22 cellular contexts compared by ENCODE assay signal in the genomic region with DNA sequence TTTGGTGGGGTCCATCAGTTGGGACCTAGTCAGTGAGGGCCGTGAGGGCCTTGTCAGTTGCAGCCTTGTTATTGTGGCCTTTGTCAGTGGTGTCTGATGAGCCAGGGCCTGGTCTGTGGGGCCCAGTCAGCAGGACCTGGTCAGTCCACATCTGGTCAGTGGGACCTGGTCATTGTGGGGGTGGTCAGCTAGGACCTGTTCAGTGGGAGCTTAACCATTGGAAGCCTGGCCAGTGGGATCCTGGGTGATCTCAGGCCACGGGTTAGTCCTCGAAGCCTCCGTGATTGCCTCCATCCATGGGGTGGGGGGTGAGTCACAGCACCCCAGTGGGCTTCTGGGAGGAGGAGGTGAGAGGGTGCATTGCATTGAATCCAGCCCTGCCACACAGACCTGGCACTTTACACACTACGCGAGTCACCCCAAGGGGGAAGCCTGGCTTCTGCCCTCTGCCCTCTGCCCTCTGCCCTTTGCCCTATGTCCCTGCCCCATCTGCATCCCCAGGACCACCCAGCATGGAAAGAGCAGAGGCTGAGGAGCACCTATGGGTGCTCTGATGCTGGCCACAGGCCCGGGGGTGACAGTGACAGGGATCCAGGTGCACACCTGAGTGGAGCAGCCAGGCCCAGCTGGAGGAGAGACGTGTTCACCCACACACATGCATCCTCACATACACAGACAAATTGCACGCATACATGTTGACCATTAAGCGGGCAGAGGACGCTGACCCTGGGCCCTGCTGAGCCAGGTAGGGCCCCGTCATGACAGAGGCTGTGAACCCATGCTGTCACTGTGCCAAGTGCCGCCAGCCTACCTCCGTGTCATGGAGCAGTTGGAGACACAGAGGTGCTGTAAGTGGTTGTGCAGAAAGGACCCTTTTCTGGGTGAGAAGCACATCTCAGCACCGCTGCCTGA. TPM values are rescaled to one million over a fixed set of nuclear protein-coding genes. Genes with fewer than 3 reads are reported as not detected.
DNase-seq lines count a peak whose midpoint lies in the region; FAIRE-seq and TF ChIP-seq lines count a peak whose summit lies in the region.
"Had no signal": no experiment of that assay in that cellular context is flagged by ENCODE, and none has a peak within 500 bp of the region (broad histone marks: within the 10 kb centered on the region; RNA-seq: fewer than 3 reads in every experiment).

No MANE protein-coding gene starts in this region.

- intact Hi-C loops in posterior vena cava (cut with DNase I) = no loop called here
- intact Hi-C loops in CD4-positive, alpha-beta memory T cell (cut with micrococcal nuclease) = no loop called here

- no peaks in the 10 kb centered on the region for H3K27me3 ChIP-seq in effector memory CD4-positive, alpha-beta T cell (replicated peaks; ENCODE audit: control insufficient read depth, insufficient read depth, low read length, poor library complexity, severe bottlenecking)
- H3K27me3 ChIP-seq in CD4-positive, alpha-beta memory T cell (ENCODE audit: insufficient read depth, low read length) = no peaks in the 10 kb centered on the region
- H3K27me3 ChIP-seq: BE2C had no signal

- no peak for TF ChIP-seq POLR2A in GM12892 (IDR thresholded peaks at IDR 0.05; ENCODE audit: low read depth, low read length)

- TF ChIP-seq CTCF in chondrocyte (IDR thresholded peaks at IDR 0.05) = no peak

- H3K4me1 ChIP-seq in effector memory CD4-positive, alpha-beta T cell (ENCODE audit: control insufficient read depth, insufficient read depth, low read length, poor library complexity, severe bottlenecking) = no peaks in the 10 kb centered on the region
- H3K4me1 ChIP-seq in CD4-positive, alpha-beta memory T cell (ENCODE audit: insufficient read depth, low read length) = no peaks in the 10 kb centered on the region
- H3K4me1 ChIP-seq: BE2C had no signal

- no peak for FAIRE-seq in GM12892 (lab: Jason Lieb, UNC)
- FAIRE-seq: GM19239, H1 had no signal

- H3K9me3 ChIP-seq in effector memory CD4-positive, alpha-beta T cell (ENCODE audit: control insufficient read depth, low read length) = no peaks in the 10 kb centered on the region
- no peaks in the 10 kb centered on the region for H3K9me3 ChIP-seq in CD4-positive, alpha-beta memory T cell (ENCODE audit: control insufficient read depth in 1 of 2, low read length in 2 of 2)
- H3K9me3 ChIP-seq: BE2C had no signal

- DNase-seq in activated T-cell treated with anti-CD3 and anti-CD28 coated beads, Interleukin-2, amount 50 U/mL, for 24 hours = peak; percentile 26
- DNase-seq in activated T-cell treated with anti-CD3 and anti-CD28 coated beads for 4 hours (no peak), GM12892 (ENCODE audit: insufficient read length) (peak; percentile 15), chondrocyte (ENCODE audit: low spot score) (peak; percentile 52), posterior vena cava (ENCODE audit: low spot score) (peak; percentile 53), NCI-H748 (lab: John Stamatoyannopoulos, UW; ENCODE audit: unreplicated experiment) (no peak)
- DNase-seq in effector memory CD4-positive, alpha-beta T cell = no peak
- DNase-seq in CD4-positive, alpha-beta memory T cell = no peak
- DNase-seq: BE2C; CD4-positive, CD25-positive, alpha-beta regulatory T cell; COR-L47; DMS 273 treated with DMSO at 0.1 percent for 48 hours; DND-41; KG1; NCI-H1092; NCI-H1436; NCI-H187 treated with DMSO at 0.1 percent for 48 hours; NCI-H2107; NCI-H774; NK-92 treated with Interleukin-12 subunit alpha and Interleukin-12 subunit beta, amount 100 ng/mL, for 24 hours had no signal

- H3K9me3 Mint-ChIP-seq in activated T-cell treated with anti-CD3 and anti-CD28 coated beads, Interleukin-2, amount 50 U/mL, for 24 hours = no peaks in the 10 kb centered on the region
- H3K9me3 Mint-ChIP-seq in chondrocyte (ENCODE audit: low read depth) = peaks cover 3% of the 10 kb centered on the region
- no peaks in the 10 kb centered on the region for H3K9me3 Mint-ChIP-seq in CD4-positive, alpha-beta memory T cell

- POLR2A ChIA-PET in CD4-positive, alpha-beta memory T cell (lab: Charles Lee; ENCODE audit: partially characterized antibody) = no interaction called here

- H3K36me3 ChIP-seq in effector memory CD4-positive, alpha-beta T cell (ENCODE audit: control insufficient read depth, insufficient read depth, low read length) = no peaks in the 10 kb centered on the region
- H3K36me3 ChIP-seq in CD4-positive, alpha-beta memory T cell (ENCODE audit: insufficient read depth, low read length) = no peaks in the 10 kb centered on the region
- H3K36me3 ChIP-seq: BE2C had no signal

- no peaks in the 10 kb centered on the region for H3K27me3 Mint-ChIP-seq in activated T-cell treated with anti-CD3 and anti-CD28 coated beads, Interleukin-2, amount 50 U/mL, for 24 hours
- H3K27me3 Mint-ChIP-seq in chondrocyte (ENCODE audit: low read depth) = peaks cover 4% of the 10 kb centered on the region
- H3K27me3 Mint-ChIP-seq in CD4-positive, alpha-beta memory T cell = no peaks in the 10 kb centered on the region
- H3K27me3 Mint-ChIP-seq: CD4-positive, CD25-positive, alpha-beta regulatory T cell had no signal

- H3K4me3 ChIP-seq in effector memory CD4-positive, alpha-beta T cell (ENCODE audit: insufficient read depth, low read depth, low read length, poor library complexity, severe bottlenecking) = no peak overlapping the region
- no peak overlapping the region for H3K4me3 ChIP-seq in CD4-positive, alpha-beta memory T cell (ENCODE audit: low read length in 2 of 2)

- H3K4me3 Mint-ChIP-seq in activated T-cell treated with anti-CD3 and anti-CD28 coated beads, Interleukin-2, amount 50 U/mL, for 24 hours = no peak overlapping the region
- H3K4me3 Mint-ChIP-seq in chondrocyte (ENCODE audit: unreplicated experiment) = no peak overlapping the region
- no peak overlapping the region for H3K4me3 Mint-ChIP-seq in CD4-positive, alpha-beta memory T cell
- H3K4me3 Mint-ChIP-seq: CD4-positive, CD25-positive, alpha-beta regulatory T cell had no signal

- H3K27ac ChIP-seq in effector memory CD4-positive, alpha-beta T cell (ENCODE audit: insufficient read depth, low read length, poor library complexity, severe bottlenecking) = no peak overlapping the region
- H3K27ac ChIP-seq in CD4-positive, alpha-beta memory T cell (ENCODE audit: low read depth, low read length) = no peak overlapping the region

- H3K4me1 Mint-ChIP-seq in activated T-cell treated with anti-CD3 and anti-CD28 coated beads, Interleukin-2, amount 50 U/mL, for 24 hours (ENCODE audit: low read depth) = no peaks in the 10 kb centered on the region
- H3K4me1 Mint-ChIP-seq in chondrocyte (ENCODE audit: low read depth) = no peaks in the 10 kb centered on the region
- no peaks in the 10 kb centered on the region for H3K4me1 Mint-ChIP-seq in CD4-positive, alpha-beta memory T cell

- no peaks in the 10 kb centered on the region for H3K36me3 Mint-ChIP-seq in activated T-cell treated with anti-CD3 and anti-CD28 coated beads, Interleukin-2, amount 50 U/mL, for 24 hours (ENCODE audit: low read depth)
- H3K36me3 Mint-ChIP-seq in chondrocyte (ENCODE audit: low read depth) = no peaks in the 10 kb centered on the region
- H3K36me3 Mint-ChIP-seq in CD4-positive, alpha-beta memory T cell = no peaks in the 10 kb centered on the region
- H3K36me3 Mint-ChIP-seq: CD4-positive, CD25-positive, alpha-beta regulatory T cell had no signal

- CTCF ChIA-PET in CD4-positive, alpha-beta memory T cell (lab: Charles Lee; ENCODE audit: partially characterized antibody) = no interaction called here

- H3K27ac Mint-ChIP-seq in activated T-cell treated with anti-CD3 and anti-CD28 coated beads, Interleukin-2, amount 50 U/mL, for 24 hours = no peak overlapping the region
- no peak overlapping the region for H3K27ac Mint-ChIP-seq in chondrocyte (ENCODE audit: unreplicated experiment)
- no peak overlapping the region for H3K27ac Mint-ChIP-seq in CD4-positive, alpha-beta memory T cell
- H3K27ac Mint-ChIP-seq: CD4-positive, CD25-positive, alpha-beta regulatory T cell had no signal

RNA-seq across cellular contexts. Expression of gene TPM4, which starts 59.8 kb away (rescaled TPM):
- polyA plus RNA-seq in GM12892 (2012; ENCODE audit: missing spikeins) = 494 TPM
- 774 to 1,188 TPM (median 1,175 TPM) in 3 replicates for total RNA-seq in chondrocyte
- total RNA-seq in posterior vena cava = 1,000 to 10,000 TPM; 1,050 to 1,475 TPM
- total RNA-seq in CD4-positive, alpha-beta memory T cell = 10 to 100 TPM; 94.7 to 96.8 TPM
- 100 to 1,000 TPM in 1 of 2 donors, 10 to 100 TPM in 1; 76.7 to 134 TPM for polyA plus RNA-seq in CD4-positive, alpha-beta memory T cell

Comparison
In these comparisons a context has a peak if more than half of its experiments do, and no peak if none do; other contexts are left out.
1. DNase-seq: peak in activated T-cell treated with anti-CD3 and anti-CD28 coated beads, Interleukin-2, amount 50 U/mL, for 24 hours (single experiment), GM12892 (single experiment), chondrocyte (single experiment) and posterior vena cava (single experiment); none in activated T-cell treated with anti-CD3 and anti-CD28 coated beads for 4 hours (single experiment), NCI-H748 (single experiment), effector memory CD4-positive, alpha-beta T cell (0 of 3) and CD4-positive, alpha-beta memory T cell (0 of 5).